ENCODE assay signal across 8 cellular contexts in genomic region chr19:17966497-17967257, GRCh38. TPM values are rescaled to one million over a fixed set of nuclear protein-coding genes. Genes with fewer than 3 reads are reported as not detected.
DNase-seq lines count a peak whose midpoint lies in the region; ATAC-seq and TF ChIP-seq lines count a peak whose summit lies in the region.

TSS of gene KCNN1 (plus strand) at chr19:17967107. CDS start at chr19:17973889, 6,782 bp downstream.

- TF ChIP-seq EP300 in stomach (IDR thresholded peaks at IDR 0.05) = no peak

- DNase-seq in activated naive CD8-positive, alpha-beta T cell treated with anti-CD3 and anti-CD28 coated beads, Interleukin-2, amount 50 U/mL, for 24 hours = no peak
- no peak for DNase-seq in RWPE2 (ENCODE audit: low spot score)
- no peak for DNase-seq in stomach
- no peak for DNase-seq in adrenal gland
- no peak for DNase-seq in NCI-H2029 (lab: John Stamatoyannopoulos, UW)

- H3K4me3 ChIP-seq in RWPE2 (ENCODE audit: severe bottlenecking) (peak within 1 kb of the TSS; percentile 13), iPS-15b (ENCODE audit: low read depth, low read length) (peak within 1 kb of the TSS; percentile 79), stomach (peak within 1 kb of the TSS in 3 of 4 donors; percentile 16 to 28 (median 19)), adrenal gland (peak within 1 kb of the TSS in 1 of 4 donors; percentile 41)

- peak within 1 kb of the TSS; percentile 60 for H3K9ac ChIP-seq in iPS-15b (ENCODE audit: low read depth, low read length)

- no peaks in the 10 kb centered on the region for H3K36me3 Mint-ChIP-seq in activated naive CD8-positive, alpha-beta T cell
- H3K36me3 Mint-ChIP-seq in activated naive CD8-positive, alpha-beta T cell treated with anti-CD3 and anti-CD28 coated beads, Interleukin-2, amount 50 U/mL, for 24 hours (ENCODE audit: low read depth) = no peaks in the 10 kb centered on the region

- TF ChIP-seq CTCF in RWPE2 (IDR thresholded peaks at IDR 0.05; ENCODE audit: poor library complexity, severe bottlenecking) (no peak), stomach (IDR thresholded peaks at IDR 0.05) (no peak), adrenal gland (IDR thresholded peaks at IDR 0.05) (no peak)

- WGBS in stomach, 5 donors = 5 to 20% (median 14%) methylated on average over 17 to 59 of the region's 60 CpGs
- WGBS in adrenal gland, 4 donors = 6 to 42% (median 13%) methylated on average over 5 to 46 of the region's 60 CpGs

- H3K4me1 Mint-ChIP-seq in activated naive CD8-positive, alpha-beta T cell (ENCODE audit: low read depth) = peaks cover 7% of the 10 kb centered on the region
- H3K4me1 Mint-ChIP-seq in activated naive CD8-positive, alpha-beta T cell treated with anti-CD3 and anti-CD28 coated beads, Interleukin-2, amount 50 U/mL, for 24 hours = peaks cover 10% of the 10 kb centered on the region

- H3K27ac Mint-ChIP-seq in activated naive CD8-positive, alpha-beta T cell = no peak within 1 kb of the TSS
- no peak within 1 kb of the TSS for H3K27ac Mint-ChIP-seq in activated naive CD8-positive, alpha-beta T cell treated with anti-CD3 and anti-CD28 coated beads, Interleukin-2, amount 50 U/mL, for 24 hours

- no peak for ATAC-seq in activated naive CD8-positive, alpha-beta T cell treated with anti-CD3 and anti-CD28 coated beads, Interleukin-2, amount 50 U/mL, for 24 hours
- ATAC-seq in RWPE2 (ENCODE audit: low read depth) (no peak), GM18868 (IDR thresholded peaks at IDR 0.05; ENCODE audit: unreplicated experiment) (no peak)

- no peaks in the 10 kb centered on the region for H3K9me3 ChIP-seq in RWPE2 (ENCODE audit: severe bottlenecking)
- no peaks in the 10 kb centered on the region for H3K9me3 ChIP-seq in iPS-15b (ENCODE audit: control insufficient read depth, insufficient read depth, low read length)
- H3K9me3 ChIP-seq in stomach = no peaks in the 10 kb centered on the region
- no peaks in the 10 kb centered on the region for H3K9me3 ChIP-seq in adrenal gland (replicated peaks in 1 of 3)

- H3K27me3 ChIP-seq in RWPE2 (ENCODE audit: insufficient read depth, poor library complexity, severe bottlenecking) (peaks cover 22% of the 10 kb centered on the region), iPS-15b (ENCODE audit: control insufficient read depth, insufficient read depth, low read length) (no peaks in the 10 kb centered on the region), stomach (peaks cover 6 to 86% (median 43%) of the 10 kb centered on the region in 3 donors), adrenal gland (peaks cover 10% of the 10 kb centered on the region)

- intact Hi-C loops in stomach (cut with DNase I; ENCODE audit: low total_unique reads) (no loop called here), adrenal gland (cut with DNase I) (no loop called here)

- peak within 1 kb of the TSS; percentile 80 for H3K4me3 Mint-ChIP-seq in activated naive CD8-positive, alpha-beta T cell
- no peak within 1 kb of the TSS for H3K4me3 Mint-ChIP-seq in activated naive CD8-positive, alpha-beta T cell treated with anti-CD3 and anti-CD28 coated beads, Interleukin-2, amount 50 U/mL, for 24 hours

- H3K27me3 Mint-ChIP-seq in activated naive CD8-positive, alpha-beta T cell = peaks cover 17% of the 10 kb centered on the region
- H3K27me3 Mint-ChIP-seq in activated naive CD8-positive, alpha-beta T cell treated with anti-CD3 and anti-CD28 coated beads, Interleukin-2, amount 50 U/mL, for 24 hours = peaks cover 42% of the 10 kb centered on the region

- no peak for TF ChIP-seq POLR2A in stomach (IDR thresholded peaks at IDR 0.05)
- TF ChIP-seq POLR2A in adrenal gland (IDR thresholded peaks at IDR 0.05) = no peak

- H3K27ac ChIP-seq in RWPE2 (ENCODE audit: poor library complexity, severe bottlenecking) (no peak within 1 kb of the TSS), stomach (no peak within 1 kb of the TSS), adrenal gland (no peak within 1 kb of the TSS)

- H3K36me3 ChIP-seq in RWPE2 (ENCODE audit: low read depth) = no peaks in the 10 kb centered on the region
- peaks cover 4% of the 10 kb centered on the region for H3K36me3 ChIP-seq in iPS-15b (ENCODE audit: control insufficient read depth, insufficient read depth, low read length)
- no peaks in the 10 kb centered on the region for H3K36me3 ChIP-seq in stomach
- no peaks in the 10 kb centered on the region for H3K36me3 ChIP-seq in adrenal gland (replicated peaks in 1 of 2)

- no peaks in the 10 kb centered on the region for H3K9me3 Mint-ChIP-seq in activated naive CD8-positive, alpha-beta T cell (ENCODE audit: low read depth)
- H3K9me3 Mint-ChIP-seq in activated naive CD8-positive, alpha-beta T cell treated with anti-CD3 and anti-CD28 coated beads, Interleukin-2, amount 50 U/mL, for 24 hours = no peaks in the 10 kb centered on the region

- H3K4me1 ChIP-seq in RWPE2 (ENCODE audit: insufficient read depth, poor library complexity, severe bottlenecking) (no peaks in the 10 kb centered on the region), iPS-15b (ENCODE audit: control insufficient read depth, insufficient read depth, low read length) (peaks cover 8% of the 10 kb centered on the region), stomach (peaks cover 0 to 13% (median 2%) of the 10 kb centered on the region in 4 donors), adrenal gland (replicated peaks in 1 of 2) (no peaks in the 10 kb centered on the region)

RNA-seq across cellular contexts. Expression of gene KCNN1, which starts in this region (rescaled TPM):
- total RNA-seq in stomach = not detected
- polyA plus RNA-seq in stomach = under 1 TPM in 2 of 3 donors, not detected in 1; 0.23 to 0.46 TPM
- under 1 TPM in 7 of 8 donors, not detected in 1; 0.22 to 0.96 (median 0.69) TPM for total RNA-seq in adrenal gland
- under 1 TPM in 2 of 3 donors, not detected in 1; 0.16 to 0.47 TPM for polyA plus RNA-seq in adrenal gland
